Comparison of ENCODE assay signal across 8 cellular contexts in genomic region chr3:52317601-52318000, GRCh38. TPM values are rescaled to one million over a fixed set of nuclear protein-coding genes. Genes with fewer than 3 reads are reported as not detected.
DNase-seq lines count a peak whose midpoint lies in the region; ATAC-seq and TF ChIP-seq lines count a peak whose summit lies in the region.

No MANE protein-coding gene starts in this region.

- peaks cover 5% of the 10 kb centered on the region for H3K27me3 Mint-ChIP-seq in endothelial cell (ENCODE audit: unreplicated experiment)
- H3K27me3 Mint-ChIP-seq in naive thymus-derived CD8-positive, alpha-beta T cell = no peaks in the 10 kb centered on the region
- H3K27me3 Mint-ChIP-seq in stimulated activated memory B cell treated with anti-CD40 and anti-IgM and Interleukin-4, amounts not matched to agents 10 μg/mL and 1 μg/mL and 100 μg/mL, for 72 hours = no peaks in the 10 kb centered on the region

- TF ChIP-seq CTCF in A673 (conservative IDR thresholded peaks at IDR 0.05; ENCODE audit: low read depth, low read length) (no peak), endothelial cell (IDR thresholded peaks at IDR 0.05; ENCODE audit: unreplicated experiment) (no peak)

- POLR2A ChIA-PET in A673 (lab: Charles Lee; ENCODE audit: low non-redundant PET) = no interaction called here
- POLR2A ChIA-PET in naive thymus-derived CD8-positive, alpha-beta T cell (lab: Charles Lee) = interaction anchor here (0.7 to 1.3 kb wide), 5 partner anchors 10 to 39 kb away, joined by 3 to 6 read pairs (median 4); partner anchors contain the start of genes GLYCTK and WDR82

- DNase-seq in A673 (ENCODE audit: low spot score) = peak; percentile 34
- peak; percentile 31 to 36 for DNase-seq in activated CD8-positive, alpha-beta memory T cell treated with anti-CD3 and anti-CD28 coated beads for 4 hours (ENCODE audit: low read depth in 2 of 2)
- peak; percentile 68 for DNase-seq in endothelial cell (ENCODE audit: low spot score)
- peak; percentile 54 to 85 (median 68) for DNase-seq in naive thymus-derived CD8-positive, alpha-beta T cell
- DNase-seq in A172 (ENCODE audit: low spot score) = no peak
- DNase-seq in SIG-M5 (lab: John Stamatoyannopoulos, UW) = no peak

- no peaks in the 10 kb centered on the region for H3K9me3 ChIP-seq in A673 (ENCODE audit: low read depth, low read length, poor library complexity, severe bottlenecking)

- intact Hi-C loops in A673 (cut with micrococcal nuclease; ENCODE audit: unreplicated experiment) = no loop called here

- no peaks in the 10 kb centered on the region for H3K36me3 ChIP-seq in A673 (ENCODE audit: insufficient read depth, low read length, poor library complexity, severe bottlenecking)

- CTCF ChIA-PET in A673 (lab: Charles Lee) = no interaction called here

- H3K9me3 Mint-ChIP-seq in endothelial cell (ENCODE audit: unreplicated experiment) = no peaks in the 10 kb centered on the region
- H3K9me3 Mint-ChIP-seq in naive thymus-derived CD8-positive, alpha-beta T cell = no peaks in the 10 kb centered on the region
- no peaks in the 10 kb centered on the region for H3K9me3 Mint-ChIP-seq in stimulated activated memory B cell treated with anti-CD40 and anti-IgM and Interleukin-4, amounts not matched to agents 10 μg/mL and 1 μg/mL and 100 μg/mL, for 72 hours

- peaks cover 14% of the 10 kb centered on the region for H3K4me1 Mint-ChIP-seq in endothelial cell (ENCODE audit: unreplicated experiment)
- H3K4me1 Mint-ChIP-seq in naive thymus-derived CD8-positive, alpha-beta T cell = peaks cover 16 to 42% (median 20%) of the 10 kb centered on the region in 4 donors
- peaks cover 51% of the 10 kb centered on the region for H3K4me1 Mint-ChIP-seq in stimulated activated memory B cell treated with anti-CD40 and anti-IgM and Interleukin-4, amounts not matched to agents 10 μg/mL and 1 μg/mL and 100 μg/mL, for 72 hours

- no TSS peak for BruUV-seq in A673 (replicated peaks; lab: Mats Ljungman, UMichigan)

- H3K4me1 ChIP-seq in A673 (ENCODE audit: insufficient read depth, low read length, poor library complexity, severe bottlenecking) = no peaks in the 10 kb centered on the region

- no peak overlapping the region for H3K27ac Mint-ChIP-seq in endothelial cell (ENCODE audit: unreplicated experiment)
- H3K27ac Mint-ChIP-seq in naive thymus-derived CD8-positive, alpha-beta T cell = peak overlapping the region in 8 of 10 donors; percentile 20 to 87 (median 68)
- peak overlapping the region; percentile 37 for H3K27ac Mint-ChIP-seq in stimulated activated memory B cell treated with anti-CD40 and anti-IgM and Interleukin-4, amounts not matched to agents 10 μg/mL and 1 μg/mL and 100 μg/mL, for 72 hours

- ATAC-seq in HG03280 (IDR thresholded peaks at IDR 0.05; ENCODE audit: unreplicated experiment) = peak; percentile 62
- peak; percentile 99 to 100 for ATAC-seq in naive thymus-derived CD8-positive, alpha-beta T cell
- peak; percentile 73 for ATAC-seq in stimulated activated memory B cell treated with anti-CD40 and anti-IgM and Interleukin-4, amounts not matched to agents 10 μg/mL and 1 μg/mL and 100 μg/mL, for 72 hours

- no peaks in the 10 kb centered on the region for H3K27me3 ChIP-seq in A673 (replicated peaks; ENCODE audit: insufficient read depth, low read depth, low read length, poor library complexity)

- H3K27ac ChIP-seq in A673 (ENCODE audit: low read depth, low read length, poor library complexity, severe bottlenecking) = no peak overlapping the region

- peak overlapping the region; percentile 20 for H3K4me3 ChIP-seq in A673 (ENCODE audit: low read depth, low read length, poor library complexity, severe bottlenecking)

- H3K36me3 Mint-ChIP-seq in endothelial cell (ENCODE audit: low read depth, unreplicated experiment) = no peaks in the 10 kb centered on the region
- peaks cover 0 to 2% (median 0%) of the 10 kb centered on the region in 3 donors for H3K36me3 Mint-ChIP-seq in naive thymus-derived CD8-positive, alpha-beta T cell
- peaks cover 6% of the 10 kb centered on the region for H3K36me3 Mint-ChIP-seq in stimulated activated memory B cell treated with anti-CD40 and anti-IgM and Interleukin-4, amounts not matched to agents 10 μg/mL and 1 μg/mL and 100 μg/mL, for 72 hours

- H3K4me3 Mint-ChIP-seq in endothelial cell (ENCODE audit: unreplicated experiment) = peak overlapping the region; percentile 37
- H3K4me3 Mint-ChIP-seq in naive thymus-derived CD8-positive, alpha-beta T cell = peak overlapping the region; percentile 62 to 81 (median 72)
- H3K4me3 Mint-ChIP-seq in stimulated activated memory B cell treated with anti-CD40 and anti-IgM and Interleukin-4, amounts not matched to agents 10 μg/mL and 1 μg/mL and 100 μg/mL, for 72 hours = peak overlapping the region; percentile 75

RNA-seq across cellular contexts. Expression of gene DNAH1, which starts 1.5 kb away (rescaled TPM):
- 1.3 and 1.8 TPM in 2 replicates for total RNA-seq in A673 (2021)
- 3.3 TPM for total RNA-seq in endothelial cell (ENCODE audit: unreplicated experiment)
- total RNA-seq in naive thymus-derived CD8-positive, alpha-beta T cell = 10 to 100 TPM; 39.4 to 41.4 TPM
- polyA plus RNA-seq in naive thymus-derived CD8-positive, alpha-beta T cell = 1 to 10 TPM in 2 of 3 donors, under 1 TPM in 1; 0.21 to 1.3 (median 1.1) TPM
- total RNA-seq in A172 (2014; rRNA removed; shearing (Covaris generic)) = 0.69 and 3.1 TPM in 2 replicates

RNA-seq across cellular contexts. Expression of gene GLYCTK, which starts 30.0 kb away (rescaled TPM):
- total RNA-seq in A673 (2021) = 4.3 and 5.1 TPM in 2 replicates
- 22.4 TPM for total RNA-seq in endothelial cell (ENCODE audit: unreplicated experiment)
- total RNA-seq in naive thymus-derived CD8-positive, alpha-beta T cell = 10 to 100 TPM; 39.9 to 41.5 TPM
- polyA plus RNA-seq in naive thymus-derived CD8-positive, alpha-beta T cell = 10 to 100 TPM in 1 of 3 donors, 1 to 10 TPM in 2; 6.4 to 10.4 (median 7.6) TPM
- 5.4 and 6.8 TPM in 2 replicates for total RNA-seq in A172 (2014; rRNA removed; shearing (Covaris generic))

RNA-seq across cellular contexts. Expression of gene WDR82, which starts 39.2 kb away (rescaled TPM):
- total RNA-seq in A673 (2021) = 50.1 and 54.3 TPM in 2 replicates
- 72.3 TPM for total RNA-seq in endothelial cell (ENCODE audit: unreplicated experiment)
- total RNA-seq in naive thymus-derived CD8-positive, alpha-beta T cell = 100 to 1,000 TPM; 190 to 191 TPM
- 100 to 1,000 TPM; 136 to 172 (median 146) TPM for polyA plus RNA-seq in naive thymus-derived CD8-positive, alpha-beta T cell
- 42.0 and 46.2 TPM in 2 replicates for total RNA-seq in A172 (2014; rRNA removed; shearing (Covaris generic))

Comparison
In these comparisons a context has a peak if more than half of its experiments do, and no peak if none do; other contexts are left out.
1. DNase-seq: peak in A673 (single experiment), activated CD8-positive, alpha-beta memory T cell treated with anti-CD3 and anti-CD28 coated beads for 4 hours (2 of 2), endothelial cell (single experiment) and naive thymus-derived CD8-positive, alpha-beta T cell (10 of 10); none in A172 (single experiment) and SIG-M5 (single experiment).
2. Peak in every context shown above with its lines, with median percentiles within 50 percentile points of each other: ATAC-seq and H3K4me3 Mint-ChIP-seq.